ENCODE assay signal across 1 cellular context in genomic region chr3:130748981-130749380, GRCh38.
TF ChIP-seq lines count a peak whose summit lies in the region.

No MANE protein-coding gene starts in this region.

TF ChIP-seq in IMR-90, 13 proteins besides CTCF, POLR2A, EP300 and RAD21:
- TF ChIP-seq MAFK (IDR thresholded peaks at IDR 0.05; ENCODE audit: low read depth, low read length): no peak
- TF ChIP-seq USF2 (IDR thresholded peaks at IDR 0.05; ENCODE audit: low read depth, low read length): no peak
- no peak for TF ChIP-seq NFE2L2 (IDR thresholded peaks at IDR 0.05; ENCODE audit: low read depth, low read length)
- TF ChIP-seq BHLHE40 (IDR thresholded peaks at IDR 0.05; ENCODE audit: low read depth, low read length): no peak
- no peak for TF ChIP-seq FOS (IDR thresholded peaks at IDR 0.05; ENCODE audit: low read depth, low read length)
- TF ChIP-seq RCOR1 (IDR thresholded peaks at IDR 0.05; ENCODE audit: insufficient replicate concordance, low read length): no peak
